Comparison of ENCODE assay signal across 17 cellular contexts in genomic region chr2:183606022-183606717, GRCh38.
DNase-seq lines count a peak whose midpoint lies in the region; ATAC-seq, FAIRE-seq and TF ChIP-seq lines count a peak whose summit lies in the region.
"Had no signal": no experiment of that assay in that cellular context is flagged by ENCODE, and none has a peak within 500 bp of the region (broad histone marks: within the 10 kb centered on the region; RNA-seq: fewer than 3 reads in every experiment).

No MANE protein-coding gene starts in this region.

- H4K20me1 ChIP-seq in astrocyte (ENCODE audit: insufficient read depth, low read length), result no peaks in the 10 kb centered on the region

- no peak overlapping the region for H3K27ac Mint-ChIP-seq in astrocyte (ENCODE audit: unreplicated experiment)
- H3K27ac Mint-ChIP-seq: CD4-positive, alpha-beta memory T cell; H9; HFFc6 had no signal

- H3K9me3 Mint-ChIP-seq in astrocyte (ENCODE audit: unreplicated experiment), result no peaks in the 10 kb centered on the region
- H3K9me3 Mint-ChIP-seq: H9 had no signal

- DNase-seq in HCEC 1CT (peak; percentile 58), astrocyte (ENCODE audit: low read depth) (no peak), mesendoderm (no peak), EL (no peak), SIG-M5 treated with dmso at 0.1 percent for 504 hours (lab: John Stamatoyannopoulos, UW; ENCODE audit: unreplicated experiment) (no peak)
- DNase-seq: C1 segment of cervical spinal cord; Calu3; CD4-positive, alpha-beta memory T cell; COR-L47; DMS79 treated with DMSO at 0.1 percent for 48 hours; GDM1; GM23248; H9; HFFc6 had no signal

- no peak overlapping the region for H3K9ac ChIP-seq in astrocyte (ENCODE audit: low read length)
- no peak overlapping the region for H3K9ac ChIP-seq in mesendoderm (ENCODE audit: low read length)
- H3K9ac ChIP-seq: GM23248 had no signal

- H3K4me1 Mint-ChIP-seq in astrocyte (ENCODE audit: low read depth, unreplicated experiment), result peaks cover 3% of the 10 kb centered on the region
- H3K4me1 Mint-ChIP-seq: CD4-positive, alpha-beta memory T cell had no signal

- peak overlapping the region; percentile 29 for H3K4me2 ChIP-seq in astrocyte (ENCODE audit: low read length)
- no peak overlapping the region for H3K4me2 ChIP-seq in mesendoderm (ENCODE audit: low read length)

- H2AFZ ChIP-seq in astrocyte (ENCODE audit: low read depth, low read length), result no peak overlapping the region
- H2AFZ ChIP-seq: GM23248 had no signal

- no peak overlapping the region for H4K8ac ChIP-seq in mesendoderm (ENCODE audit: low read depth, low read length)

- peak overlapping the region; percentile 7 for H3K18ac ChIP-seq in mesendoderm (ENCODE audit: low read length)

- no peaks in the 10 kb centered on the region for H3K36me3 Mint-ChIP-seq in astrocyte (ENCODE audit: low read depth, unreplicated experiment)
- H3K36me3 Mint-ChIP-seq: CD4-positive, alpha-beta memory T cell had no signal

- no peak overlapping the region for H3K27ac ChIP-seq in astrocyte (ENCODE audit: low read depth, low read length)
- H3K27ac ChIP-seq in mesendoderm (ENCODE audit: low read depth, low read length), result no peak overlapping the region
- H3K27ac ChIP-seq: GM23248 had no signal

- H3K4me1 ChIP-seq in astrocyte (ENCODE audit: insufficient read depth, low read length) (no peaks in the 10 kb centered on the region), mesendoderm (ENCODE audit: control insufficient read depth, low read depth, low read length) (no peaks in the 10 kb centered on the region)

- H3K56ac ChIP-seq in mesendoderm (ENCODE audit: low read length), result no peak overlapping the region

- no peak overlapping the region for H4K5ac ChIP-seq in mesendoderm (ENCODE audit: low read length)

- no CpG with 5 or more reads among the region's 2 CpGs for WGBS in mesendoderm (ENCODE audit: extremely low coverage, insufficient coverage, low lambda C conversion rate)

- no peak overlapping the region for H3K23ac ChIP-seq in mesendoderm (ENCODE audit: low read length)

- no peak overlapping the region for H3K4me3 Mint-ChIP-seq in astrocyte (ENCODE audit: unreplicated experiment)
- H3K4me3 Mint-ChIP-seq: CD4-positive, alpha-beta memory T cell; H9; HFFc6 had no signal

- no peak overlapping the region for H2BK5ac ChIP-seq in mesendoderm (ENCODE audit: low read length)

- H3K27me3 ChIP-seq in astrocyte (ENCODE audit: insufficient read depth, low read length) (no peaks in the 10 kb centered on the region), mesendoderm (ENCODE audit: insufficient read depth, low read length, poor library complexity) (no peaks in the 10 kb centered on the region)

- no peaks in the 10 kb centered on the region for H3K79me2 ChIP-seq in astrocyte (ENCODE audit: insufficient read depth, low read length)
- H3K79me2 ChIP-seq in mesendoderm (ENCODE audit: control insufficient read depth, insufficient read depth, low read length), result no peaks in the 10 kb centered on the region

- no peak for FAIRE-seq in astrocyte (lab: Jason Lieb, UNC)
- FAIRE-seq: GM12878, GM19239 had no signal

- no peaks in the 10 kb centered on the region for H3K9me3 ChIP-seq in astrocyte (ENCODE audit: insufficient read depth, low read depth, low read length)

- H2AK5ac ChIP-seq in mesendoderm (ENCODE audit: low read length), result no peak overlapping the region

- no peaks in the 10 kb centered on the region for H3K36me3 ChIP-seq in astrocyte (ENCODE audit: insufficient read depth, low read length)
- no peaks in the 10 kb centered on the region for H3K36me3 ChIP-seq in mesendoderm (ENCODE audit: control insufficient read depth, insufficient read depth, low read length)

- H3K4ac ChIP-seq in mesendoderm (ENCODE audit: low read depth, low read length), result no peak overlapping the region

- no peaks in the 10 kb centered on the region for H3K27me3 Mint-ChIP-seq in astrocyte (ENCODE audit: low read depth, unreplicated experiment)
- H3K27me3 Mint-ChIP-seq: CD4-positive, alpha-beta memory T cell had no signal

- TF ChIP-seq CTCF in astrocyte (IDR thresholded peaks at IDR 0.05; ENCODE audit: insufficient read depth, low read depth, low read length), result no peak

- no peaks in the 10 kb centered on the region for H3K79me1 ChIP-seq in mesendoderm (ENCODE audit: low read length)

- no peak overlapping the region for H3K4me3 ChIP-seq in astrocyte (ENCODE audit: insufficient read depth, low read depth, low read length)
- H3K4me3 ChIP-seq in mesendoderm (ENCODE audit: low read length), result no peak overlapping the region
- H3K4me3 ChIP-seq: GM12878, GM23248 had no signal

- ATAC-seq in HG03432 (IDR thresholded peaks at IDR 0.05; ENCODE audit: unreplicated experiment), result no peak
- ATAC-seq: GM12878 had no signal

- H2BK15ac ChIP-seq in mesendoderm (replicated peaks; ENCODE audit: low read depth), result peak overlapping the region; percentile 94

- H2BK120ac ChIP-seq in mesendoderm (ENCODE audit: low read depth, low read length), result peak overlapping the region; percentile 3
